Comparison of ENCODE assay signal across 1 cellular context in the genomic region with DNA sequence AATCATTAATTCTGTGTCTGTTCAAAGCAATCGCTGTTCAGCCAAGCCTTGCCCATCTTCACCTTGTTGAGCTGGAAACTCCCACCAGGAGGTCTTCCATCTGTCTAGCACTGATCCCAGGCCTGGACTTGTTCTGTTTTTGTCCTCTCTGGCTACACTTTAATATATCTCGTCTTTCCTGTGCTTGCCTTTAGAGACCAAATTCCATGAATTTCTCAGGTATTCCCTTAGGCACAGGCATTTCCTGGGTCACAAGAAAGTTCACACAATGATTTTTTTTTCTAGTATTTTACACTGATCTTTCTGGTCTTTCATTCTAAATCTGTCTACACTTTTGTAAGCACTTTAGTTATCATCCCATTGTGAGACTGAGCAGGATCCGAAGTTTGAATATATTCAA.
TF ChIP-seq lines count a peak whose summit lies in the region.

No MANE protein-coding gene starts in this region.

TF ChIP-seq in GM23338, 12 proteins besides CTCF, POLR2A, EP300 and RAD21 (continued from another document):
- TF ChIP-seq, protein P1, sequence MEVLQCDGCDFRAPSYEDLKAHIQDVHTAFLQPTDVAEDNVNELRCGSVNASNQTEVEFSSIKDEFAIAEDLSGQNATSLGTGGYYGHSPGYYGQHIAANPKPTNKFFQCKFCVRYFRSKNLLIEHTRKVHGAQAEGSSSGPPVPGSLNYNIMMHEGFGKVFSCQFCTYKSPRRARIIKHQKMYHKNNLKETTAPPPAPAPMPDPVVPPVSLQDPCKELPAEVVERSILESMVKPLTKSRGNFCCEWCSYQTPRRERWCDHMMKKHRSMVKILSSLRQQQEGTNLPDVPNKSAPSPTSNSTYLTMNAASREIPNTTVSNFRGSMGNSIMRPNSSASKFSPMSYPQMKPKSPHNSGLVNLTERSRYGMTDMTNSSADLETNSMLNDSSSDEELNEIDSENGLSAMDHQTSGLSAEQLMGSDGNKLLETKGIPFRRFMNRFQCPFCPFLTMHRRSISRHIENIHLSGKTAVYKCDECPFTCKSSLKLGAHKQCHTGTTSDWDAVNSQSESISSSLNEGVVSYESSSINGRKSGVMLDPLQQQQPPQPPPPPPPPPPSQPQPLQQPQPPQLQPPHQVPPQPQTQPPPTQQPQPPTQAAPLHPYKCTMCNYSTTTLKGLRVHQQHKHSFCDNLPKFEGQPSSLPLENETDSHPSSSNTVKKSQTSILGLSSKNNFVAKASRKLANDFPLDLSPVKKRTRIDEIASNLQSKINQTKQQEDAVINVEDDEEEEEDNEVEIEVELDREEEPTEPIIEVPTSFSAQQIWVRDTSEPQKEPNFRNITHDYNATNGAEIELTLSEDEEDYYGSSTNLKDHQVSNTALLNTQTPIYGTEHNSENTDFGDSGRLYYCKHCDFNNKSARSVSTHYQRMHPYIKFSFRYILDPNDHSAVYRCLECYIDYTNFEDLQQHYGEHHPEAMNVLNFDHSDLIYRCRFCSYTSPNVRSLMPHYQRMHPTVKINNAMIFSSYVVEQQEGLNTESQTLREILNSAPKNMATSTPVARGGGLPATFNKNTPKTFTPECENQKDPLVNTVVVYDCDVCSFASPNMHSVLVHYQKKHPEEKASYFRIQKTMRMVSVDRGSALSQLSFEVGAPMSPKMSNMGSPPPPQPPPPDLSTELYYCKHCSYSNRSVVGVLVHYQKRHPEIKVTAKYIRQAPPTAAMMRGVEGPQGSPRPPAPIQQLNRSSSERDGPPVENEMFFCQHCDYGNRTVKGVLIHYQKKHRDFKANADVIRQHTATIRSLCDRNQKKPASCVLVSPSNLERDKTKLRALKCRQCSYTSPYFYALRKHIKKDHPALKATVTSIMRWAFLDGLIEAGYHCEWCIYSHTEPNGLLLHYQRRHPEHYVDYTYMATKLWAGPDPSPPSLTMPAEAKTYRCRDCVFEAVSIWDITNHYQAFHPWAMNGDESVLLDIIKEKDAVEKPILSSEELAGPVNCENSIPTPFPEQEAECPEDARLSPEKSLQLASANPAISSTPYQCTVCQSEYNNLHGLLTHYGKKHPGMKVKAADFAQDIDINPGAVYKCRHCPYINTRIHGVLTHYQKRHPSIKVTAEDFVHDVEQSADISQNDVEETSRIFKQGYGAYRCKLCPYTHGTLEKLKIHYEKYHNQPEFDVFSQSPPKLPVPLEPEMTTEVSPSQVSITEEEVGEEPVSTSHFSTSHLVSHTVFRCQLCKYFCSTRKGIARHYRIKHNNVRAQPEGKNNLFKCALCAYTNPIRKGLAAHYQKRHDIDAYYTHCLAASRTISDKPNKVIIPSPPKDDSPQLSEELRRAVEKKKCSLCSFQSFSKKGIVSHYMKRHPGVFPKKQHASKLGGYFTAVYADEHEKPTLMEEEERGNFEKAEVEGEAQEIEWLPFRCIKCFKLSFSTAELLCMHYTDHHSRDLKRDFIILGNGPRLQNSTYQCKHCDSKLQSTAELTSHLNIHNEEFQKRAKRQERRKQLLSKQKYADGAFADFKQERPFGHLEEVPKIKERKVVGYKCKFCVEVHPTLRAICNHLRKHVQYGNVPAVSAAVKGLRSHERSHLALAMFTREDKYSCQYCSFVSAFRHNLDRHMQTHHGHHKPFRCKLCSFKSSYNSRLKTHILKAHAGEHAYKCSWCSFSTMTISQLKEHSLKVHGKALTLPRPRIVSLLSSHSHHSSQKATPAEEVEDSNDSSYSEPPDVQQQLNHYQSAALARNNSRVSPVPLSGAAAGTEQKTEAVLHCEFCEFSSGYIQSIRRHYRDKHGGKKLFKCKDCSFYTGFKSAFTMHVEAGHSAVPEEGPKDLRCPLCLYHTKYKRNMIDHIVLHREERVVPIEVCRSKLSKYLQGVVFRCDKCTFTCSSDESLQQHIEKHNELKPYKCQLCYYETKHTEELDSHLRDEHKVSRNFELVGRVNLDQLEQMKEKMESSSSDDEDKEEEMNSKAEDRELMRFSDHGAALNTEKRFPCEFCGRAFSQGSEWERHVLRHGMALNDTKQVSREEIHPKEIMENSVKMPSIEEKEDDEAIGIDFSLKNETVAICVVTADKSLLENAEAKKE (CRISPR knock-in tag; IDR thresholded peaks at IDR 0.05) = no peak
- TF ChIP-seq POLR2AphosphoS5 (IDR thresholded peaks at IDR 0.05; ENCODE audit: low read depth) = no peak
- TF ChIP-seq, protein P2, sequence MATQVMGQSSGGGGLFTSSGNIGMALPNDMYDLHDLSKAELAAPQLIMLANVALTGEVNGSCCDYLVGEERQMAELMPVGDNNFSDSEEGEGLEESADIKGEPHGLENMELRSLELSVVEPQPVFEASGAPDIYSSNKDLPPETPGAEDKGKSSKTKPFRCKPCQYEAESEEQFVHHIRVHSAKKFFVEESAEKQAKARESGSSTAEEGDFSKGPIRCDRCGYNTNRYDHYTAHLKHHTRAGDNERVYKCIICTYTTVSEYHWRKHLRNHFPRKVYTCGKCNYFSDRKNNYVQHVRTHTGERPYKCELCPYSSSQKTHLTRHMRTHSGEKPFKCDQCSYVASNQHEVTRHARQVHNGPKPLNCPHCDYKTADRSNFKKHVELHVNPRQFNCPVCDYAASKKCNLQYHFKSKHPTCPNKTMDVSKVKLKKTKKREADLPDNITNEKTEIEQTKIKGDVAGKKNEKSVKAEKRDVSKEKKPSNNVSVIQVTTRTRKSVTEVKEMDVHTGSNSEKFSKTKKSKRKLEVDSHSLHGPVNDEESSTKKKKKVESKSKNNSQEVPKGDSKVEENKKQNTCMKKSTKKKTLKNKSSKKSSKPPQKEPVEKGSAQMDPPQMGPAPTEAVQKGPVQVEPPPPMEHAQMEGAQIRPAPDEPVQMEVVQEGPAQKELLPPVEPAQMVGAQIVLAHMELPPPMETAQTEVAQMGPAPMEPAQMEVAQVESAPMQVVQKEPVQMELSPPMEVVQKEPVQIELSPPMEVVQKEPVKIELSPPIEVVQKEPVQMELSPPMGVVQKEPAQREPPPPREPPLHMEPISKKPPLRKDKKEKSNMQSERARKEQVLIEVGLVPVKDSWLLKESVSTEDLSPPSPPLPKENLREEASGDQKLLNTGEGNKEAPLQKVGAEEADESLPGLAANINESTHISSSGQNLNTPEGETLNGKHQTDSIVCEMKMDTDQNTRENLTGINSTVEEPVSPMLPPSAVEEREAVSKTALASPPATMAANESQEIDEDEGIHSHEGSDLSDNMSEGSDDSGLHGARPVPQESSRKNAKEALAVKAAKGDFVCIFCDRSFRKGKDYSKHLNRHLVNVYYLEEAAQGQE (IDR thresholded peaks at IDR 0.05; ENCODE audit: unreplicated experiment) = no peak
- no peak for TF ChIP-seq CREB1 (CRISPR knock-in tag; IDR thresholded peaks at IDR 0.05; ENCODE audit: low read depth)
- no peak for TF ChIP-seq JUNB (IDR thresholded peaks at IDR 0.05; ENCODE audit: unreplicated experiment)
- TF ChIP-seq NANOG (IDR thresholded peaks at IDR 0.05; ENCODE audit: borderline replicate concordance) = no peak
- TF ChIP-seq, protein P3, sequence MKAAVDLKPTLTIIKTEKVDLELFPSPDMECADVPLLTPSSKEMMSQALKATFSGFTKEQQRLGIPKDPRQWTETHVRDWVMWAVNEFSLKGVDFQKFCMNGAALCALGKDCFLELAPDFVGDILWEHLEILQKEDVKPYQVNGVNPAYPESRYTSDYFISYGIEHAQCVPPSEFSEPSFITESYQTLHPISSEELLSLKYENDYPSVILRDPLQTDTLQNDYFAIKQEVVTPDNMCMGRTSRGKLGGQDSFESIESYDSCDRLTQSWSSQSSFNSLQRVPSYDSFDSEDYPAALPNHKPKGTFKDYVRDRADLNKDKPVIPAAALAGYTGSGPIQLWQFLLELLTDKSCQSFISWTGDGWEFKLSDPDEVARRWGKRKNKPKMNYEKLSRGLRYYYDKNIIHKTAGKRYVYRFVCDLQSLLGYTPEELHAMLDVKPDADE (IDR thresholded peaks at IDR 0.05) = no peak
